Comparison of ENCODE assay signal across 17 cellular contexts in the genomic region with DNA sequence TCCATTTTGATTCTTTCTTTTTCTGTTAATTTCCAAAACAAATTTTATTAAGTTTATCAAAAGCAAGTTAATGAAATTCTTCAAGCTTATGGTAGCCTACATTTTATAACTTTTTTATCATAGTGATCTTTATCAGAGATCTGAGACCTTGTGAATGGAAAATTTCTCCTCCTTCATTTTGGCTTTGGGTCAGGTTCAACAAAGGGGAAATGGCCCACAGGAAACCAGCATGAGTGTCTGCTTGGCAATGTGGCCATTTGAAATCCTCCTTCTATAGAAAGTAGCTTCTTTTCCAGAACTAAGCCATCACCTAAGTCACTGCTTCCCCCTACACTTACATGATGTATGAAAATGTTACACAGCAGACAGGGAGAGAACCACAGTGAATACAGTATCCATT. TPM values are rescaled to one million over a fixed set of nuclear protein-coding genes. Genes with fewer than 3 reads are reported as not detected.
DNase-seq lines count a peak whose midpoint lies in the region; ATAC-seq and TF ChIP-seq lines count a peak whose summit lies in the region.
"Had no signal": no experiment of that assay in that cellular context is flagged by ENCODE, and none has a peak within 500 bp of the region (broad histone marks: within the 10 kb centered on the region; RNA-seq: fewer than 3 reads in every experiment).

No MANE protein-coding gene starts in this region.

- intact Hi-C loops in heart left ventricle (cut with DNase I), result loop anchor here in 1 of 10 donors (2.0 kb wide), 1 partner anchor 23 kb away; no protein-coding TSS in a partner anchor
- intact Hi-C loops in Right ventricle myocardium inferior (cut with DNase I), result loop anchor here (2.0 kb wide), 1 partner anchor 23 kb away; no protein-coding TSS in a partner anchor

- no peak overlapping the region for H3K27ac Mint-ChIP-seq in nephron progenitor cell

- H3K4me1 ChIP-seq in heart left ventricle (peaks cover 0 to 31% (median 4%) of the 10 kb centered on the region in 12 donors), urinary bladder (ENCODE audit: insufficient read depth) (no peaks in the 10 kb centered on the region)

- H3K27me3 Mint-ChIP-seq in nephron progenitor cell (ENCODE audit: low read depth, poor library complexity), result no peaks in the 10 kb centered on the region

- H3K4me3 ChIP-seq in heart left ventricle (peak overlapping the region; percentile 44 to 80 (median 64)), urinary bladder (ENCODE audit: low read depth, low read length) (peak overlapping the region; percentile 2)
- H3K4me3 ChIP-seq: PC-9 had no signal

- H3K4me3 Mint-ChIP-seq in nephron progenitor cell, result peak overlapping the region; percentile 21

- ATAC-seq in heart left ventricle (no peak), Right ventricle myocardium inferior (no peak), esophagus mucosa (no peak)

- TF ChIP-seq CTCF in heart left ventricle (IDR thresholded peaks at IDR 0.05) (no peak), nephron progenitor cell (IDR thresholded peaks at IDR 0.05) (no peak)

- peaks cover 5% of the 10 kb centered on the region for H3K9me3 Mint-ChIP-seq in nephron progenitor cell

- no peaks in the 10 kb centered on the region for H3K36me3 ChIP-seq in heart left ventricle
- no peaks in the 10 kb centered on the region for H3K36me3 ChIP-seq in urinary bladder (ENCODE audit: insufficient read depth)
- H3K36me3 ChIP-seq: adrenal gland had no signal

- DNase-seq in heart left ventricle (no peak), Right ventricle myocardium inferior (ENCODE audit: missing footprints) (no peak), dermis blood vessel endothelial cell (peak; percentile 83), nephron progenitor cell (no peak)
- DNase-seq in activated CD4-positive, alpha-beta T cell treated with anti-CD3 and anti-CD28 coated beads for 4 hours, result no peak
- no peak for DNase-seq in central memory CD4-positive, alpha-beta T cell
- DNase-seq: activated CD4-positive, CD25-positive, alpha-beta regulatory T cell treated with anti-CD3 and anti-CD28 coated beads, Interleukin-2, amount 50 U/mL, for 72 hours; activated T-cell treated with anti-CD3 and anti-CD28 coated beads for 4 hours; adrenal gland; effector CD4-positive, alpha-beta T cell; glutamatergic neuron; NCI-H345; PC-9; T-helper 1 cell had no signal

- TF ChIP-seq POLR2A in heart left ventricle (IDR thresholded peaks at IDR 0.05), result no peak

- no peaks in the 10 kb centered on the region for H3K9me3 ChIP-seq in heart left ventricle
- H3K9me3 ChIP-seq: adrenal gland had no signal

- no peaks in the 10 kb centered on the region for H3K36me3 Mint-ChIP-seq in nephron progenitor cell (ENCODE audit: low read depth)

- no peaks in the 10 kb centered on the region for H3K4me1 Mint-ChIP-seq in nephron progenitor cell

- H3K27ac ChIP-seq in heart left ventricle (peak overlapping the region in 11 of 12 donors; percentile 22 to 97 (median 94)), urinary bladder (ENCODE audit: low read depth) (no peak overlapping the region)
- H3K27ac ChIP-seq: PC-9 had no signal

- no peaks in the 10 kb centered on the region for H3K27me3 ChIP-seq in heart left ventricle
- H3K27me3 ChIP-seq: adrenal gland had no signal

RNA-seq across cellular contexts. Expression of gene RHOJ, which starts 1.6 kb away (rescaled TPM):
- total RNA-seq in heart left ventricle (10 to 100 TPM in 6 of 9 donors, 1 to 10 TPM in 3; 6.5 to 26.0 (median 11.6) TPM), Right ventricle myocardium inferior (18.3 TPM), dermis blood vessel endothelial cell (76.3 and 115 TPM in 2 replicates), urinary bladder (36.9 TPM), esophagus mucosa (2.0 TPM)
- polyA plus RNA-seq in heart left ventricle (10 to 100 TPM in 1 of 2 donors, 1 to 10 TPM in 1; 7.9 to 10.4 TPM), urinary bladder (33.6 TPM)
- total RNA-seq: HT-29, PC-9 had no signal
